In the genomic region with DNA sequence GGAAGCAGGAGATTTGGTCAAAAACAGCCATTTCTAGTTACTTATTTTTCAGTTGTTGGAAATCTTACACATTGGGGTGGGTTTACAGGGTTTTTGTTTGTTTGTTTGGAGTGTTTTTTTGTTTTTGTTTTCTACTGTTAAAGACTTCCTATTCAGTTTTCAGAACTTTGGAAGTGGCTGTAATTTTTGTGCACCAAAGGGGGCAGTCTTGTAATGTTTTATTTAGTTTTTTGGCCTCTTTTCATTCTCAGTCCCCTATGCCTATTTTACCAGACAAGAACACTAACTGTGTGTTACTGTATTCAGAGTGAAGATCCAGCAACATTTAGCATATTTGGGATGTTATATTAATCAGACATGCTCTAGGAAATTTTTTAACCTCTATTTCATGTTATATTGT, we compare ENCODE assay signal across 9 cellular contexts. TPM values are rescaled to one million over a fixed set of nuclear protein-coding genes. Genes with fewer than 3 reads are reported as not detected.
DNase-seq lines count a peak whose midpoint lies in the region; FAIRE-seq and TF ChIP-seq lines count a peak whose summit lies in the region.
"Had no signal": no experiment of that assay in that cellular context is flagged by ENCODE, and none has a peak within 500 bp of the region (broad histone marks: within the 10 kb centered on the region; RNA-seq: fewer than 3 reads in every experiment).

No MANE protein-coding gene starts in this region.

- intact Hi-C loops in prostate gland (cut with DNase I), result no loop called here

- TF ChIP-seq POLR2A in prostate gland (IDR thresholded peaks at IDR 0.05), result no peak

- H3K4me1 ChIP-seq in prostate gland (replicated peaks) (no peaks in the 10 kb centered on the region), small intestine (ENCODE audit: control insufficient read depth in 2 of 2, insufficient read depth in 1 of 2, low read depth in 1 of 2, low read length in 1 of 2) (peaks cover 0 to 6% of the 10 kb centered on the region in 2 donors)
- H3K4me1 ChIP-seq: BLaER1 had no signal

- H3K4me3 ChIP-seq in prostate gland (no peak overlapping the region), small intestine (ENCODE audit: low read depth in 1 of 2, low read length in 2 of 2) (no peak overlapping the region)
- H3K4me3 ChIP-seq: BLaER1 had no signal

- H3K27ac ChIP-seq in prostate gland, result no peak overlapping the region
- no peak overlapping the region for H3K27ac ChIP-seq in small intestine (ENCODE audit: low read depth in 1 of 2, low read length in 1 of 2)
- H3K27ac ChIP-seq: BLaER1 had no signal

- DNase-seq in DMS53 (lab: John Stamatoyannopoulos, UW) (peak; percentile 30), DMS53 treated with DMSO at 0.1 percent for 48 hours (lab: John Stamatoyannopoulos, UW; ENCODE audit: unreplicated experiment) (no peak), MV-4-11 (lab: John Stamatoyannopoulos, UW) (peak; percentile 50), dermis microvascular lymphatic vessel endothelial cell (ENCODE audit: low read depth in 2 of 2) (peak; percentile 23 to 50), putamen (ENCODE audit: low spot score) (peak; percentile 35), prostate gland (ENCODE audit: low spot score) (no peak), small intestine (no peak), SK-N-DZ (ENCODE audit: low spot score) (no peak)

- H3K9me3 ChIP-seq in prostate gland (no peaks in the 10 kb centered on the region), small intestine (ENCODE audit: control insufficient read depth, low read depth) (no peaks in the 10 kb centered on the region)

- H3K27me3 ChIP-seq in prostate gland (replicated peaks; ENCODE audit: insufficient read depth) (no peaks in the 10 kb centered on the region), small intestine (ENCODE audit: control insufficient read depth in 2 of 2, insufficient read depth in 2 of 2, low read length in 2 of 2) (no peaks in the 10 kb centered on the region)
- H3K27me3 ChIP-seq: BLaER1 had no signal

- TF ChIP-seq CTCF in prostate gland (IDR thresholded peaks at IDR 0.05), result peak in 2 of 4 experiments; percentile 36 to 53

- H3K36me3 ChIP-seq in prostate gland, result no peaks in the 10 kb centered on the region
- H3K36me3 ChIP-seq in small intestine (ENCODE audit: control insufficient read depth in 2 of 2, insufficient read depth in 2 of 2, low read length in 2 of 2), result no peaks in the 10 kb centered on the region
- H3K36me3 ChIP-seq: BLaER1 had no signal

- FAIRE-seq in small intestine (lab: Jason Lieb, UNC), result no peak

RNA-seq across cellular contexts. Expression of a gene that starts 20.6 kb away (rescaled TPM):
- total RNA-seq in dermis microvascular lymphatic vessel endothelial cell (under 0.01 TPM in 2 replicates), prostate gland (1 to 10 TPM; 3.4 to 10.0 TPM)
- polyA plus RNA-seq in small intestine, result 10 to 100 TPM; 10.3 to 34.8 (median 19.9) TPM
- polyA plus RNA-seq in SK-N-DZ (2014; cell fraction: cytosol; rRNA removed), result 4.2 and 5.8 TPM in 2 replicates
- polyA plus RNA-seq in SK-N-DZ (2014; cell fraction: nucleus; rRNA removed), result 5.0 and 8.0 TPM in 2 replicates

RNA-seq across cellular contexts. Expression of a gene that starts 43.6 kb away (rescaled TPM):
- total RNA-seq in dermis microvascular lymphatic vessel endothelial cell (3.1 and 6.4 TPM in 2 replicates), prostate gland (10 to 100 TPM; 20.3 to 69.8 TPM)
- polyA plus RNA-seq in small intestine, result 1 to 10 TPM in 2 of 3 donors, not detected in 1; 1.9 to 5.3 TPM
- polyA plus RNA-seq in SK-N-DZ (2014; cell fraction: cytosol; rRNA removed), result 8.7 and 15.7 TPM in 2 replicates
- polyA plus RNA-seq in SK-N-DZ (2014; cell fraction: nucleus; rRNA removed), result 15.0 and 29.7 TPM in 2 replicates

RNA-seq across cellular contexts. Expression of a gene that starts 46.0 kb away (rescaled TPM):
- total RNA-seq in dermis microvascular lymphatic vessel endothelial cell, result under 0.01 and 0.13 TPM in 2 replicates
- 1 to 10 TPM in 1 of 2 donors, not detected in 1; 4.6 TPM for total RNA-seq in prostate gland
- polyA plus RNA-seq in small intestine, result under 1 TPM in 1 of 3 donors, not detected in 2; 0.87 TPM
- polyA plus RNA-seq in SK-N-DZ (2014; cell fraction: cytosol; rRNA removed), result not detected in 2 replicates
- not detected in 2 replicates for polyA plus RNA-seq in SK-N-DZ (2014; cell fraction: nucleus; rRNA removed)

RNA-seq across cellular contexts. Expression of a gene that starts 46.1 kb away (rescaled TPM):
- total RNA-seq in dermis microvascular lymphatic vessel endothelial cell (under 0.01 TPM in 1 of 2 replicates, not detected in the other), prostate gland (1 to 10 TPM in 1 of 2 donors, not detected in 1; 7.0 TPM)
- polyA plus RNA-seq in small intestine, result under 1 TPM in 1 of 3 donors, not detected in 2; 0.01 TPM
- polyA plus RNA-seq in SK-N-DZ (2014; cell fraction: cytosol; rRNA removed), result not detected in 2 replicates
- polyA plus RNA-seq in SK-N-DZ (2014; cell fraction: nucleus; rRNA removed), result 0.36 TPM in 1 of 2 replicates, not detected in the other

RNA-seq across cellular contexts. Expression of a gene that starts 58.3 kb away (rescaled TPM):
- total RNA-seq in dermis microvascular lymphatic vessel endothelial cell (not detected in 2 replicates), prostate gland (10 to 100 TPM; 11.4 to 35.6 TPM)
- polyA plus RNA-seq in small intestine, result 100 to 1,000 TPM in 2 of 3 donors, 10 to 100 TPM in 1; 93.7 to 166 (median 129) TPM
- polyA plus RNA-seq in SK-N-DZ (2014; cell fraction: cytosol; rRNA removed), result 16.8 and 26.2 TPM in 2 replicates
- 48.0 and 51.3 TPM in 2 replicates for polyA plus RNA-seq in SK-N-DZ (2014; cell fraction: nucleus; rRNA removed)

Comparison
In these comparisons a context has a peak if more than half of its experiments do, and no peak if none do; other contexts are left out.
1. DNase-seq: peak in DMS53 (single experiment), MV-4-11 (single experiment), dermis microvascular lymphatic vessel endothelial cell (2 of 2) and putamen (single experiment); none in DMS53 treated with DMSO at 0.1 percent for 48 hours (single experiment), prostate gland (single experiment), small intestine (single experiment) and SK-N-DZ (single experiment).